In genomic region chr20:32465092-32465900, GRCh38 we compare ENCODE assay signal across 1 cellular context.
TF ChIP-seq lines count a peak whose summit lies in the region.

No MANE protein-coding gene starts in this region.

TF ChIP-seq in IMR-90, 13 proteins besides CTCF, POLR2A, EP300 and RAD21 (continued from another document):
- TF ChIP-seq ELK1 (IDR thresholded peaks at IDR 0.05; ENCODE audit: borderline replicate concordance, low read depth, low read length): no peak
